Comparison of ENCODE assay signal across 1 cellular context in the genomic region with DNA sequence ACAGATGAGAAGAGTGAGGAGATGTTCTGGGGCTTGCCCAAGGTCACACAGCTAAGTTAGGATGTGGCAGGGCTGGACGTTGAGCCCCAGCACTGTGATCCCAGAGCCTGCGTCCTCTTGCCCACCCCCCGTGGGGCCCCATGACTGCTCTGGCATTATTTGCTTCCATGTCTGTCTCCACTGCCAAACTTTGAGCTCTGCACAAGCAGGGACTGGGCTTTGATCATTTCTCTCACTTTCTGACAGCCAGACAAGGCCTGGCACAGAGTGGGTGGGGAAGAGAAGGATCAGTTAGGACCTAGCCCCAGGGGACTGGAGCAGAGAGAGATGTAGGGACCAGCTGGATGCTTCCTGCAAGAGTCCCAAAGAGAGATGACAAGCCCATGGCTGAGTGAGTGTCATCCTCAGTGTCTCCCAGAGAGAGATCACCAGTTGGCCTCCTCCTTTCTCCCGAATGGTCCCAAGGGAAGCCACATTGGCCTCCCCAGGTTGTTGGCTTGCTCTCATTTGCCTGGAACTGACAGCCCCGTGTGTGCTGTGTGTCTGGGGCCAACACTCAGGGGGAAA.
TF ChIP-seq lines count a peak whose summit lies in the region.

No MANE protein-coding gene starts in this region.

TF ChIP-seq in HepG2, 621 proteins besides CTCF, POLR2A, EP300 and RAD21 (continued from another document):
- peak; percentile 42; the same call in 1 of the 2 replicates for TF ChIP-seq ZGPAT (CRISPR knock-in tag; IDR thresholded peaks at IDR 0.05)
- peak; percentile 51; the same call in 1 of the 2 replicates for TF ChIP-seq ZFX (CRISPR knock-in tag; IDR thresholded peaks at IDR 0.05; ENCODE audit: low read depth)
- TF ChIP-seq NR3C1 (CRISPR knock-in tag; IDR thresholded peaks at IDR 0.05) = no peak
- TF ChIP-seq MEF2D (CRISPR knock-in tag; IDR thresholded peaks at IDR 0.05) = 0 out of 2 replicates have a peak, but pooled peaks have one; percentile 36
- no peak for TF ChIP-seq FOXP1 (IDR thresholded peaks at IDR 0.05)
- TF ChIP-seq FOXP1 (CRISPR knock-in tag; IDR thresholded peaks at IDR 0.05) = peak; percentile 57
- TF ChIP-seq ZNF605 (CRISPR knock-in tag; IDR thresholded peaks at IDR 0.05) = peak; percentile 69; the same call in 1 of the 2 replicates
- TF ChIP-seq DNMT1 (CRISPR knock-in tag; IDR thresholded peaks at IDR 0.05) = no peak
- no peak for TF ChIP-seq RFX5 (IDR thresholded peaks at IDR 0.05; ENCODE audit: low read depth, low read length)
- TF ChIP-seq NRL (CRISPR knock-in tag; IDR thresholded peaks at IDR 0.05; ENCODE audit: borderline replicate concordance) = 0 out of 2 replicates have a peak, but pooled peaks have one; percentile 17
- TF ChIP-seq, protein P1, sequence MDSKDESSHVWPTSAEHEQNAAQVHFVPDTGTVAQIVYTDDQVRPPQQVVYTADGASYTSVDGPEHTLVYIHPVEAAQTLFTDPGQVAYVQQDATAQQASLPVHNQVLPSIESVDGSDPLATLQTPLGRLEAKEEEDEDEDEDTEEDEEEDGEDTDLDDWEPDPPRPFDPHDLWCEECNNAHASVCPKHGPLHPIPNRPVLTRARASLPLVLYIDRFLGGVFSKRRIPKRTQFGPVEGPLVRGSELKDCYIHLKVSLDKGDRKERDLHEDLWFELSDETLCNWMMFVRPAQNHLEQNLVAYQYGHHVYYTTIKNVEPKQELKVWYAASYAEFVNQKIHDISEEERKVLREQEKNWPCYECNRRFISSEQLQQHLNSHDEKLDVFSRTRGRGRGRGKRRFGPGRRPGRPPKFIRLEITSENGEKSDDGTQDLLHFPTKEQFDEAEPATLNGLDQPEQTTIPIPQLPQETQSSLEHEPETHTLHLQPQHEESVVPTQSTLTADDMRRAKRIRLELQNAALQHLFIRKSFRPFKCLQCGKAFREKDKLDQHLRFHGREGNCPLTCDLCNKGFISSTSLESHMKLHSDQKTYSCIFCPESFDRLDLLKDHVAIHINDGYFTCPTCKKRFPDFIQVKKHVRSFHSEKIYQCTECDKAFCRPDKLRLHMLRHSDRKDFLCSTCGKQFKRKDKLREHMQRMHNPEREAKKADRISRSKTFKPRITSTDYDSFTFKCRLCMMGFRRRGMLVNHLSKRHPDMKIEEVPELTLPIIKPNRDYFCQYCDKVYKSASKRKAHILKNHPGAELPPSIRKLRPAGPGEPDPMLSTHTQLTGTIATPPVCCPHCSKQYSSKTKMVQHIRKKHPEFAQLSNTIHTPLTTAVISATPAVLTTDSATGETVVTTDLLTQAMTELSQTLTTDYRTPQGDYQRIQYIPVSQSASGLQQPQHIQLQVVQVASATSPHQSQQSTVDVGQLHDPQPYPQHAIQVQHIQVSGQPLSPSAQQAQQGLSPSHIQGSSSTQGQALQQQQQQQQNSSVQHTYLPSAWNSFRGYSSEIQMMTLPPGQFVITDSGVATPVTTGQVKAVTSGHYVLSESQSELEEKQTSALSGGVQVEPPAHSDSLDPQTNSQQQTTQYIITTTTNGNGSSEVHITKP (CRISPR knock-in tag; IDR thresholded peaks at IDR 0.05; ENCODE audit: low read depth) = no peak
- peak; percentile 90; the same call in 1 of the 2 replicates for TF ChIP-seq ZNF644 (CRISPR knock-in tag; IDR thresholded peaks at IDR 0.05; ENCODE audit: low read depth)
- TF ChIP-seq CCAR2 (optimal IDR thresholded peaks at IDR 0.05; ENCODE audit: low read depth, low read length) = no peak
- no peak for TF ChIP-seq EED (CRISPR knock-in tag; IDR thresholded peaks at IDR 0.05)
- TF ChIP-seq ZNF839 (CRISPR knock-in tag; IDR thresholded peaks at IDR 0.05; ENCODE audit: borderline replicate concordance) = 0 out of 2 replicates have a peak, but pooled peaks have one; percentile 47
- TF ChIP-seq ATF7 (IDR thresholded peaks at IDR 0.05) = no peak
- no peak for TF ChIP-seq ATF7 (CRISPR knock-in tag; IDR thresholded peaks at IDR 0.05)
- TF ChIP-seq SNAI1 (CRISPR knock-in tag; IDR thresholded peaks at IDR 0.05; ENCODE audit: borderline replicate concordance) = 0 out of 2 replicates have a peak, but pooled peaks have one; percentile 45
- TF ChIP-seq, protein P2, sequence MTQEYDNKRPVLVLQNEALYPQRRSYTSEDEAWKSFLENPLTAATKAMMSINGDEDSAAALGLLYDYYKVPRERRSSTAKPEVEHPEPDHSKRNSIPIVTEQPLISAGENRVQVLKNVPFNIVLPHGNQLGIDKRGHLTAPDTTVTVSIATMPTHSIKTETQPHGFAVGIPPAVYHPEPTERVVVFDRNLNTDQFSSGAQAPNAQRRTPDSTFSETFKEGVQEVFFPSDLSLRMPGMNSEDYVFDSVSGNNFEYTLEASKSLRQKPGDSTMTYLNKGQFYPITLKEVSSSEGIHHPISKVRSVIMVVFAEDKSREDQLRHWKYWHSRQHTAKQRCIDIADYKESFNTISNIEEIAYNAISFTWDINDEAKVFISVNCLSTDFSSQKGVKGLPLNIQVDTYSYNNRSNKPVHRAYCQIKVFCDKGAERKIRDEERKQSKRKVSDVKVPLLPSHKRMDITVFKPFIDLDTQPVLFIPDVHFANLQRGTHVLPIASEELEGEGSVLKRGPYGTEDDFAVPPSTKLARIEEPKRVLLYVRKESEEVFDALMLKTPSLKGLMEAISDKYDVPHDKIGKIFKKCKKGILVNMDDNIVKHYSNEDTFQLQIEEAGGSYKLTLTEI (CRISPR knock-in tag; conservative IDR thresholded peaks at IDR 0.05) = no peak
- no peak for TF ChIP-seq KLF16 (CRISPR knock-in tag; IDR thresholded peaks at IDR 0.05)
- TF ChIP-seq CCDC6 (CRISPR knock-in tag; IDR thresholded peaks at IDR 0.05) = no peak
- peak; percentile 64; the same call in 1 of the 2 replicates for TF ChIP-seq ZBTB7B (CRISPR knock-in tag; IDR thresholded peaks at IDR 0.05)
- peak; percentile 60; the same call in 1 of the 2 replicates for TF ChIP-seq ZNF891 (CRISPR knock-in tag; IDR thresholded peaks at IDR 0.05)
- TF ChIP-seq HDAC2 (CRISPR knock-in tag; IDR thresholded peaks at IDR 0.05) = peak; percentile 75
- no peak for TF ChIP-seq ZNF570 (CRISPR knock-in tag; IDR thresholded peaks at IDR 0.05; ENCODE audit: borderline replicate concordance)
- no peak for TF ChIP-seq ZFP82 (CRISPR knock-in tag; IDR thresholded peaks at IDR 0.05; ENCODE audit: borderline replicate concordance)
- TF ChIP-seq, protein P3, sequence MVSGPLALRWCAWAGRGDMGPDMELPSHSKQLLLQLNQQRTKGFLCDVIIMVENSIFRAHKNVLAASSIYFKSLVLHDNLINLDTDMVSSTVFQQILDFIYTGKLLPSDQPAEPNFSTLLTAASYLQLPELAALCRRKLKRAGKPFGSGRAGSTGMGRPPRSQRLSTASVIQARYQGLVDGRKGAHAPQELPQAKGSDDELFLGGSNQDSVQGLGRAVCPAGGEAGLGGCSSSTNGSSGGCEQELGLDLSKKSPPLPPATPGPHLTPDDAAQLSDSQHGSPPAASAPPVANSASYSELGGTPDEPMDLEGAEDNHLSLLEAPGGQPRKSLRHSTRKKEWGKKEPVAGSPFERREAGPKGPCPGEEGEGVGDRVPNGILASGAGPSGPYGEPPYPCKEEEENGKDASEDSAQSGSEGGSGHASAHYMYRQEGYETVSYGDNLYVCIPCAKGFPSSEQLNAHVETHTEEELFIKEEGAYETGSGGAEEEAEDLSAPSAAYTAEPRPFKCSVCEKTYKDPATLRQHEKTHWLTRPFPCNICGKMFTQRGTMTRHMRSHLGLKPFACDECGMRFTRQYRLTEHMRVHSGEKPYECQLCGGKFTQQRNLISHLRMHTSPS (CRISPR knock-in tag; IDR thresholded peaks at IDR 0.05; ENCODE audit: low read depth) = peak; percentile 93
- no peak for TF ChIP-seq ZNF746 (CRISPR knock-in tag; IDR thresholded peaks at IDR 0.05)
- TF ChIP-seq ZNF263 (CRISPR knock-in tag; IDR thresholded peaks at IDR 0.05) = no peak
- no peak for TF ChIP-seq ETV6 (CRISPR knock-in tag; conservative IDR thresholded peaks at IDR 0.05)
- peak; percentile 85 for TF ChIP-seq HNF4G (IDR thresholded peaks at IDR 0.05; ENCODE audit: borderline replicate concordance, low read depth, low read length)
- peak; percentile 56; the same call in 1 of the 2 replicates for TF ChIP-seq HNF4G (CRISPR knock-in tag; IDR thresholded peaks at IDR 0.05; ENCODE audit: borderline replicate concordance, low read depth)
- no peak for TF ChIP-seq IRX3 (CRISPR knock-in tag; IDR thresholded peaks at IDR 0.05; ENCODE audit: borderline replicate concordance, low read depth)
- TF ChIP-seq NCOR1 (IDR thresholded peaks at IDR 0.05; ENCODE audit: borderline replicate concordance, low read length) = peak; percentile 94; the same call in 1 of the 2 replicates
- TF ChIP-seq ZNF674 (CRISPR knock-in tag; IDR thresholded peaks at IDR 0.05; ENCODE audit: low read depth) = no peak
- TF ChIP-seq PHF21A (CRISPR knock-in tag; IDR thresholded peaks at IDR 0.05) = no peak; the same call in 1 of the 2 replicates
- TF ChIP-seq ISL2 (CRISPR knock-in tag; IDR thresholded peaks at IDR 0.05) = peak; percentile 67; the same call in 1 of the 2 replicates
- TF ChIP-seq, protein P4, sequence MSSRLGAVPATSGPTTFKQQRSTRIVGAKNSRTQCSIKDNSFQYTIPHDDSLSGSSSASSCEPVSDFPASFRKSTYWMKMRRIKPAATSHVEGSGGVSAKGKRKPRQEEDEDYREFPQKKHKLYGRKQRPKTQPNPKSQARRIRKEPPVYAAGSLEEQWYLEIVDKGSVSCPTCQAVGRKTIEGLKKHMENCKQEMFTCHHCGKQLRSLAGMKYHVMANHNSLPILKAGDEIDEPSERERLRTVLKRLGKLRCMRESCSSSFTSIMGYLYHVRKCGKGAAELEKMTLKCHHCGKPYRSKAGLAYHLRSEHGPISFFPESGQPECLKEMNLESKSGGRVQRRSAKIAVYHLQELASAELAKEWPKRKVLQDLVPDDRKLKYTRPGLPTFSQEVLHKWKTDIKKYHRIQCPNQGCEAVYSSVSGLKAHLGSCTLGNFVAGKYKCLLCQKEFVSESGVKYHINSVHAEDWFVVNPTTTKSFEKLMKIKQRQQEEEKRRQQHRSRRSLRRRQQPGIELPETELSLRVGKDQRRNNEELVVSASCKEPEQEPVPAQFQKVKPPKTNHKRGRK (CRISPR knock-in tag; IDR thresholded peaks at IDR 0.05) = no peak
